ENCODE assay signal across 14 cellular contexts in genomic region chr20:50328161-50328979, GRCh38.
DNase-seq lines count a peak whose midpoint lies in the region; ATAC-seq, FAIRE-seq and TF ChIP-seq lines count a peak whose summit lies in the region.
"Had no signal": no experiment of that assay in that cellular context is flagged by ENCODE, and none has a peak within 500 bp of the region (broad histone marks: within the 10 kb centered on the region; RNA-seq: fewer than 3 reads in every experiment).

No MANE protein-coding gene starts in this region.

- TF ChIP-seq EP300 in A549 (IDR thresholded peaks at IDR 0.05), result no peak
- no peak for TF ChIP-seq EP300 in gastroesophageal sphincter (IDR thresholded peaks at IDR 0.05)

- H3K18ac ChIP-seq in IMR-90 (ENCODE audit: low read depth, low read length), result no peak overlapping the region

- no peak overlapping the region for H2AK9ac ChIP-seq in IMR-90 (replicated peaks; ENCODE audit: low read depth, low read length, poor library complexity)

- intact Hi-C loops in IMR-90 (cut with micrococcal nuclease), result no loop called here
- intact Hi-C loops in lower lobe of right lung (cut with DNase I), result no loop called here
- intact Hi-C loops in spleen (cut with DNase I; ENCODE audit: low total_unique reads), result no loop called here

- no peaks in the 10 kb centered on the region for H4K20me1 ChIP-seq in IMR-90 (ENCODE audit: insufficient read depth, low read length)

- H3K36me3 ChIP-seq in IMR-90 (ENCODE audit: control insufficient read depth, insufficient read depth, low read length) (no peaks in the 10 kb centered on the region), lower lobe of right lung (no peaks in the 10 kb centered on the region), spleen (no peaks in the 10 kb centered on the region), gastroesophageal sphincter (no peaks in the 10 kb centered on the region)

- H2BK120ac ChIP-seq in IMR-90 (ENCODE audit: low read depth, low read length), result peak overlapping the region; percentile 58; the same call in 1 of the 2 replicates

- in situ Hi-C loops in IMR-90 (cut with MboI; ENCODE audit: low sequenced_read_pairs), result no loop called here

- H4K5ac ChIP-seq in IMR-90 (ENCODE audit: low read depth, low read length), result no peak overlapping the region

- dilution Hi-C loops in IMR-90 (cut with HindIII; ENCODE audit: low sequenced_read_pairs, unreplicated experiment), result no loop called here

- TF ChIP-seq RAD21 in A549 (conservative IDR thresholded peaks at IDR 0.05 in 1 of 2, IDR thresholded peaks at IDR 0.05 in 1 of 2) (no peak), IMR-90 (IDR thresholded peaks at IDR 0.05; ENCODE audit: low read length) (no peak)

- H3K79me1 ChIP-seq in IMR-90 (ENCODE audit: low read depth in 1 of 2, low read length in 2 of 2), result no peaks in the 10 kb centered on the region

- ATAC-seq in A549 (no peak), IMR-90 (ENCODE audit: low read depth) (no peak), lower lobe of right lung (no peak), GM19035 (IDR thresholded peaks at IDR 0.05; ENCODE audit: unreplicated experiment) (no peak), gastroesophageal sphincter (no peak)
- ATAC-seq: GM12878, GM23338 had no signal

- H3K4me1 ChIP-seq in A549, result peaks cover 25% of the 10 kb centered on the region
- H3K4me1 ChIP-seq in IMR-90 (ENCODE audit: control insufficient read depth, insufficient read depth, low read length), result peaks cover 3% of the 10 kb centered on the region; the same call in 1 of the 2 replicates
- H3K4me1 ChIP-seq in lower lobe of right lung, result peaks cover 14% of the 10 kb centered on the region
- H3K4me1 ChIP-seq in spleen, result peaks cover 0 to 31% (median 9%) of the 10 kb centered on the region in 6 donors
- no peaks in the 10 kb centered on the region for H3K4me1 ChIP-seq in gastroesophageal sphincter

- CTCF ChIA-PET in A549 (lab: Yijun Ruan, JAX) (interaction anchor here (1.1 to 1.6 kb wide), 10 partner anchors 10 to 159 kb away, joined by 3 to 6 read pairs (median 4); no protein-coding TSS in a partner anchor), IMR-90 (lab: Yijun Ruan, JAX) (no interaction called here)

- no peak overlapping the region; the same call in 1 of the 2 replicates for H3K23ac ChIP-seq in IMR-90 (ENCODE audit: low read depth, low read length)

- DNase-seq in A549 (ENCODE audit: low read depth in 1 of 2, low spot score in 1 of 2) (no peak), IMR-90 (no peak), lower lobe of right lung (peak; percentile 8), spleen (peak; percentile 38)
- DNase-seq in stimulated activated naive CD4-positive, alpha-beta T cell (lab: John Stamatoyannopoulos, UW), result no peak
- DNase-seq: C1 segment of cervical spinal cord; CD4-positive, alpha-beta T cell; DMS79; H7; KBM-7 had no signal

- H2BK15ac ChIP-seq in IMR-90 (ENCODE audit: low read depth, low read length), result peak overlapping the region; percentile 26; the same call in 1 of the 3 replicates

- no peak overlapping the region for H2AFZ ChIP-seq in IMR-90 (replicated peaks; ENCODE audit: low read length, poor library complexity)
- H2AFZ ChIP-seq: GM23338 had no signal

- peak overlapping the region; percentile 58; the same call in 1 of the 2 replicates for H3K4ac ChIP-seq in IMR-90 (ENCODE audit: low read depth, low read length)

- WGBS in A549 (ENCODE audit: missing lambda C conversion rate), result 80% methylated on average over 7 of the region's 7 CpGs
- WGBS in IMR-90 (ENCODE audit: extremely low coverage in 2 of 2, insufficient read length in 1 of 2), 2 experiments, result 93% methylated on average over 3 of the region's 7 CpGs; no CpG with 5 or more reads in 1 of the 2 experiments
- WGBS in spleen, 5 donors, result 72 to 92% (median 74%) methylated on average over 7 of the region's 7 CpGs
- WGBS in gastroesophageal sphincter (ENCODE audit: low coverage in 1 of 2), 2 donors, result 88 to 91% methylated on average over 1 to 5 of the region's 7 CpGs

- no TSS peak for BruUV-seq in IMR-90 (replicated peaks; lab: Mats Ljungman, UMichigan)

- 0 out of 2 replicates have a peak, but pooled peaks cover 3% of the 10 kb centered on the region for H3K9me1 ChIP-seq in IMR-90 (ENCODE audit: insufficient read depth, low read length)

- POLR2A ChIA-PET in A549 (lab: Yijun Ruan, JAX) (interaction anchor here (0.6 kb wide), 1 partner anchor 12 kb away, joined by 7 read pairs; no protein-coding TSS in a partner anchor), IMR-90 (lab: Charles Lee; ENCODE audit: unreplicated experiment) (interaction anchor here (0.6 to 0.8 kb wide), 3 partner anchors 8 to 92 kb away, joined by 3 to 5 read pairs (median 3); no protein-coding TSS in a partner anchor)

- no peak overlapping the region for H3K4me3 ChIP-seq in A549
- no peak overlapping the region for H3K4me3 ChIP-seq in IMR-90 (ENCODE audit: insufficient read depth, low read depth, low read length)
- H3K4me3 ChIP-seq in lower lobe of right lung, result no peak overlapping the region
- no peak overlapping the region for H3K4me3 ChIP-seq in spleen
- H3K4me3 ChIP-seq in gastroesophageal sphincter, result no peak overlapping the region
- H3K4me3 ChIP-seq: GM12878, GM23338 had no signal

- TF ChIP-seq CTCF in A549 (IDR thresholded peaks at IDR 0.05) (no peak), IMR-90 (conservative IDR thresholded peaks at IDR 0.05; ENCODE audit: low read depth, low read length) (no peak), lower lobe of right lung (IDR thresholded peaks at IDR 0.05) (no peak), spleen (IDR thresholded peaks at IDR 0.05 in 8 of 11, conservative IDR thresholded peaks at IDR 0.05 in 3 of 11) (no peak), gastroesophageal sphincter (IDR thresholded peaks at IDR 0.05) (no peak)

- H4K91ac ChIP-seq in IMR-90 (ENCODE audit: insufficient read depth, low read depth, low read length), result peak overlapping the region; percentile 12; the same call in 1 of the 2 replicates

- H4K8ac ChIP-seq in IMR-90 (ENCODE audit: low read depth in 2 of 2, low read length in 2 of 2), result 0 out of 4 replicates have a peak overlapping the region, but pooled peaks of 1 of the 2 experiments have one; percentile 35

- H3K56ac ChIP-seq in IMR-90 (ENCODE audit: extremely low read depth, insufficient read depth, low read length), result no peak overlapping the region

- no peak for FAIRE-seq in A549 (lab: Jason Lieb, UNC)
- FAIRE-seq: GM12878 had no signal

- H3K27ac ChIP-seq in A549 (peak overlapping the region; percentile 13 to 57; a peak in 4 of 6 replicates), IMR-90 (ENCODE audit: insufficient read depth, low read length) (no peak overlapping the region), lower lobe of right lung (no peak overlapping the region), spleen (no peak overlapping the region), gastroesophageal sphincter (no peak overlapping the region)

- no peak overlapping the region for H3K9ac ChIP-seq in IMR-90 (ENCODE audit: low read depth, low read length)

- no peak overlapping the region for H2BK20ac ChIP-seq in IMR-90 (ENCODE audit: low read depth, low read length)

- peak overlapping the region; percentile 75; the same call in 1 of the 2 replicates for H3K14ac ChIP-seq in IMR-90 (replicated peaks; ENCODE audit: low read depth, low read length)

- H3K27me3 ChIP-seq in IMR-90 (ENCODE audit: control insufficient read depth, insufficient read depth, low read length), result no peaks in the 10 kb centered on the region
- H3K27me3 ChIP-seq in lower lobe of right lung (ENCODE audit: low read depth), result no peaks in the 10 kb centered on the region
- peaks cover 0 to 13% (median 0%) of the 10 kb centered on the region in 7 donors for H3K27me3 ChIP-seq in spleen (replicated peaks in 1 of 7)
- no peaks in the 10 kb centered on the region for H3K27me3 ChIP-seq in gastroesophageal sphincter

- H2AK5ac ChIP-seq in IMR-90 (ENCODE audit: low read depth, low read length), result peak overlapping the region; percentile 61; the same call in 1 of the 2 replicates

- TF ChIP-seq POLR2A in A549 (IDR thresholded peaks at IDR 0.05; ENCODE audit: low read length) (no peak), IMR-90 (IDR thresholded peaks at IDR 0.05; ENCODE audit: low read depth, low read length) (no peak), spleen (IDR thresholded peaks at IDR 0.05) (no peak), gastroesophageal sphincter (IDR thresholded peaks at IDR 0.05) (no peak)

- H3K9me3 ChIP-seq in A549 (0 out of 3 replicates have a peak, but pooled peaks cover 6% of the 10 kb centered on the region), IMR-90 (ENCODE audit: control insufficient read depth, insufficient read depth, low read length) (no peaks in the 10 kb centered on the region), lower lobe of right lung (no peaks in the 10 kb centered on the region), spleen (peaks cover 0 to 14% (median 0%) of the 10 kb centered on the region in 8 donors), gastroesophageal sphincter (no peaks in the 10 kb centered on the region)

- H3K4me2 ChIP-seq in A549 (no peak overlapping the region), IMR-90 (ENCODE audit: low read depth, low read length) (no peak overlapping the region)
- H3K4me2 ChIP-seq: GM23338 had no signal

- no peak overlapping the region for H2BK5ac ChIP-seq in IMR-90 (ENCODE audit: low read depth, low read length, poor library complexity, severe bottlenecking)

TF ChIP-seq in A549, 52 proteins besides CTCF, POLR2A, EP300 and RAD21:
- no peak for TF ChIP-seq FOSL2 (IDR thresholded peaks at IDR 0.05)
- TF ChIP-seq FOSL2 (CRISPR knock-in tag; IDR thresholded peaks at IDR 0.05), result no peak
- TF ChIP-seq ZFP36 (IDR thresholded peaks at IDR 0.05; ENCODE audit: borderline replicate concordance, partially characterized antibody), result peak; percentile 33

TF ChIP-seq in IMR-90, 13 proteins besides CTCF, POLR2A, EP300 and RAD21:
- no peak for TF ChIP-seq MAFK (IDR thresholded peaks at IDR 0.05; ENCODE audit: low read depth, low read length)

Comparison
In these comparisons a context has a peak if more than half of its experiments do, and no peak if none do; other contexts are left out.
1. DNase-seq: peak in lower lobe of right lung (single experiment) and spleen (single experiment); none in A549 (0 of 2), IMR-90 (single experiment) and stimulated activated naive CD4-positive, alpha-beta T cell (0 of 6).
2. H3K27ac ChIP-seq: peak in A549 (2 of 2); none in IMR-90 (single experiment), lower lobe of right lung (single experiment), spleen (0 of 8) and gastroesophageal sphincter (0 of 4).